In genomic region chr2:23566236-23567142, GRCh38 we compare ENCODE assay signal across 8 cellular contexts.
DNase-seq lines count a peak whose midpoint lies in the region; ATAC-seq and TF ChIP-seq lines count a peak whose summit lies in the region.

No MANE protein-coding gene starts in this region.

- ATAC-seq in GM21619 (IDR thresholded peaks at IDR 0.05; ENCODE audit: unreplicated experiment), result no peak

- H3K9me3 Mint-ChIP-seq in mesothelial cell of epicardium, result no peaks in the 10 kb centered on the region

- peaks cover 24% of the 10 kb centered on the region for H3K4me1 Mint-ChIP-seq in mesothelial cell of epicardium

- peak; percentile 53 for TF ChIP-seq CTCF in mesothelial cell of epicardium (IDR thresholded peaks at IDR 0.05; ENCODE audit: unreplicated experiment)

- H3K27ac Mint-ChIP-seq in mesothelial cell of epicardium, result peak overlapping the region; percentile 56

- peak; percentile 71 for DNase-seq in DMS 273 (lab: John Stamatoyannopoulos, UW; ENCODE audit: unreplicated experiment)
- DNase-seq in DMS 273 treated with DMSO at 0.1 percent for 48 hours (lab: John Stamatoyannopoulos, UW), result no peak
- peak; percentile 12 for DNase-seq in NCI-H1105 (lab: John Stamatoyannopoulos, UW)
- peak; percentile 36 for DNase-seq in astrocyte of the hippocampus (ENCODE audit: low read depth, low spot score)
- peak in 1 of 2 experiments; percentile 54 for DNase-seq in mesothelial cell of epicardium (ENCODE audit: low spot score in 2 of 2, unreplicated experiment in 2 of 2)
- no peak for DNase-seq in amniotic stem cell (lab: John Stamatoyannopoulos, UW)
- no peak for DNase-seq in NCI-H2107 (lab: John Stamatoyannopoulos, UW)

- H3K27me3 Mint-ChIP-seq in mesothelial cell of epicardium (ENCODE audit: low read depth), result peaks cover 14% of the 10 kb centered on the region

- peaks cover 2% of the 10 kb centered on the region for H3K36me3 Mint-ChIP-seq in mesothelial cell of epicardium

- no peak overlapping the region for H3K4me3 Mint-ChIP-seq in mesothelial cell of epicardium

Comparison
In these comparisons a context has a peak if more than half of its experiments do, and no peak if none do; other contexts are left out.
1. DNase-seq: peak in DMS 273 (single experiment), NCI-H1105 (single experiment) and astrocyte of the hippocampus (single experiment); none in DMS 273 treated with DMSO at 0.1 percent for 48 hours (single experiment), amniotic stem cell (single experiment) and NCI-H2107 (single experiment).